7 cellular contexts compared by ENCODE assay signal in genomic region chr12:50543188-50543587, GRCh38. TPM values are rescaled to one million over a fixed set of nuclear protein-coding genes. Genes with fewer than 3 reads are reported as not detected.
DNase-seq lines count a peak whose midpoint lies in the region; ATAC-seq and TF ChIP-seq lines count a peak whose summit lies in the region.
"Not testable (repeated sequence)": the region's sequence is repeated elsewhere in the genome, so short reads cannot be mapped to it uniquely, and the experiment has no call there.

No MANE protein-coding gene starts in this region.

- H3K4me1 ChIP-seq in RWPE2 (ENCODE audit: insufficient read depth, poor library complexity, severe bottlenecking) (peaks cover 48% of the 10 kb centered on the region), smooth muscle cell (ENCODE audit: low read depth) (peaks cover 18% of the 10 kb centered on the region)
- H3K4me1 ChIP-seq in lower lobe of right lung, result not testable (repeated sequence)

- not testable (repeated sequence) for H2AFZ ChIP-seq in smooth muscle cell (ENCODE audit: low read depth)

- ATAC-seq in RWPE2 (ENCODE audit: low read depth); lower lobe of right lung: not testable (repeated sequence)

- not testable (repeated sequence) for H3K27me3 ChIP-seq in RWPE2 (ENCODE audit: insufficient read depth, poor library complexity, severe bottlenecking); lower lobe of right lung (ENCODE audit: low read depth); smooth muscle cell (ENCODE audit: low read depth)

- 0 out of 2 replicates have a peak, but pooled peaks cover 10% of the 10 kb centered on the region for H3K36me3 ChIP-seq in RWPE2 (ENCODE audit: low read depth)
- H3K36me3 ChIP-seq in lower lobe of right lung; smooth muscle cell (ENCODE audit: low read depth): not testable (repeated sequence)

- H3K9ac ChIP-seq in smooth muscle cell (ENCODE audit: low read depth), result peak overlapping the region; percentile 62

- not testable (repeated sequence) for H3K9me3 ChIP-seq in RWPE2 (ENCODE audit: severe bottlenecking); lower lobe of right lung; smooth muscle cell (replicated peaks; ENCODE audit: low read depth)

- POLR2A ChIA-PET in activated CD4-positive, alpha-beta T cell treated with anti-CD3 and anti-CD28 coated beads, Interleukin-2, amount 10 ng/mL, durations not matched to agents 7 days and 5 days (lab: Charles Lee), result not testable (repeated sequence)

- not testable (repeated sequence) for H3F3A ChIP-seq in smooth muscle cell (ENCODE audit: low read depth)

- not testable (repeated sequence) for H3K9me3 Mint-ChIP-seq in HFFc6; activated CD4-positive, alpha-beta T cell treated with anti-CD3 and anti-CD28 coated beads, Interleukin-2, amount 10 ng/mL, durations not matched to agents 7 days and 5 days; activated naive CD4-positive, alpha-beta T cell treated with anti-CD3 and anti-CD28 coated beads, Interleukin-2, amount 50 U/mL, for 24 hours; chondrocyte (ENCODE audit: low read depth)

- peaks cover 16% of the 10 kb centered on the region for H4K20me1 ChIP-seq in smooth muscle cell (ENCODE audit: low read depth)

- WGBS in smooth muscle cell (ENCODE audit: low lambda C conversion rate), result 95% methylated on average over 11 of the region's 11 CpGs

- not testable (repeated sequence) for H3K4me3 Mint-ChIP-seq in HFFc6; activated CD4-positive, alpha-beta T cell treated with anti-CD3 and anti-CD28 coated beads, Interleukin-2, amount 10 ng/mL, durations not matched to agents 7 days and 5 days; chondrocyte (ENCODE audit: unreplicated experiment)
- H3K4me3 Mint-ChIP-seq in activated naive CD4-positive, alpha-beta T cell treated with anti-CD3 and anti-CD28 coated beads, Interleukin-2, amount 50 U/mL, for 24 hours, result peak overlapping the region; percentile 68

- not testable (repeated sequence) for DNase-seq in HFFc6; RWPE2 (ENCODE audit: low spot score); activated CD4-positive, alpha-beta T cell treated with anti-CD3 and anti-CD28 coated beads, Interleukin-2, amount 10 ng/mL, durations not matched to agents 7 days and 5 days; chondrocyte (ENCODE audit: low spot score); smooth muscle cell (lab: John Stamatoyannopoulos, UW; ENCODE audit: unreplicated experiment)
- peak; percentile 55 for DNase-seq in lower lobe of right lung

- peaks cover 37% of the 10 kb centered on the region for H3K4me1 Mint-ChIP-seq in HFFc6 (ENCODE audit: low read depth)
- H3K4me1 Mint-ChIP-seq in activated CD4-positive, alpha-beta T cell treated with anti-CD3 and anti-CD28 coated beads, Interleukin-2, amount 10 ng/mL, durations not matched to agents 7 days and 5 days, result peaks cover 14% of the 10 kb centered on the region
- peaks cover 48% of the 10 kb centered on the region for H3K4me1 Mint-ChIP-seq in activated naive CD4-positive, alpha-beta T cell treated with anti-CD3 and anti-CD28 coated beads, Interleukin-2, amount 50 U/mL, for 24 hours
- peaks cover 34% of the 10 kb centered on the region for H3K4me1 Mint-ChIP-seq in chondrocyte (ENCODE audit: low read depth)

- intact Hi-C loops in lower lobe of right lung (cut with DNase I), result not testable (repeated sequence)

- CTCF ChIA-PET in activated CD4-positive, alpha-beta T cell treated with anti-CD3 and anti-CD28 coated beads, Interleukin-2, amount 10 ng/mL, durations not matched to agents 7 days and 5 days (lab: Charles Lee), result interaction anchor here (0.7 to 1.5 kb wide), 7 partner anchors 8 to 81 kb away, joined by 3 to 6 read pairs (median 3); partner anchors contain the start of gene DIP2B

- H3K36me3 Mint-ChIP-seq in HFFc6 (ENCODE audit: low read depth); activated CD4-positive, alpha-beta T cell treated with anti-CD3 and anti-CD28 coated beads, Interleukin-2, amount 10 ng/mL, durations not matched to agents 7 days and 5 days (ENCODE audit: low read depth); activated naive CD4-positive, alpha-beta T cell treated with anti-CD3 and anti-CD28 coated beads, Interleukin-2, amount 50 U/mL, for 24 hours; chondrocyte (ENCODE audit: low read depth): not testable (repeated sequence)

- H3K4me3 ChIP-seq in RWPE2 (ENCODE audit: severe bottlenecking); lower lobe of right lung; smooth muscle cell: not testable (repeated sequence)

- H3K27me3 Mint-ChIP-seq in HFFc6 (ENCODE audit: insufficient read depth); activated CD4-positive, alpha-beta T cell treated with anti-CD3 and anti-CD28 coated beads, Interleukin-2, amount 10 ng/mL, durations not matched to agents 7 days and 5 days; activated naive CD4-positive, alpha-beta T cell treated with anti-CD3 and anti-CD28 coated beads, Interleukin-2, amount 50 U/mL, for 24 hours; chondrocyte (ENCODE audit: low read depth): not testable (repeated sequence)

- not testable (repeated sequence) for H3K4me2 ChIP-seq in smooth muscle cell

- peaks cover 91% of the 10 kb centered on the region for H3K79me2 ChIP-seq in smooth muscle cell (ENCODE audit: low read depth)

- not testable (repeated sequence) for TF ChIP-seq CTCF in HFFc6 (IDR thresholded peaks at IDR 0.05); RWPE2 (IDR thresholded peaks at IDR 0.05; ENCODE audit: poor library complexity, severe bottlenecking); chondrocyte (IDR thresholded peaks at IDR 0.05); lower lobe of right lung (IDR thresholded peaks at IDR 0.05); smooth muscle cell (IDR thresholded peaks at IDR 0.05; ENCODE audit: borderline replicate concordance, insufficient read depth, poor library complexity, severe bottlenecking)

- H3K27ac Mint-ChIP-seq in HFFc6 (peak overlapping the region; percentile 77), chondrocyte (ENCODE audit: unreplicated experiment) (peak overlapping the region; percentile 84)
- H3K27ac Mint-ChIP-seq in activated CD4-positive, alpha-beta T cell treated with anti-CD3 and anti-CD28 coated beads, Interleukin-2, amount 10 ng/mL, durations not matched to agents 7 days and 5 days, result peak overlapping the region; percentile 60
- peak overlapping the region; percentile 97 for H3K27ac Mint-ChIP-seq in activated naive CD4-positive, alpha-beta T cell treated with anti-CD3 and anti-CD28 coated beads, Interleukin-2, amount 50 U/mL, for 24 hours

- H3K27ac ChIP-seq in RWPE2 (ENCODE audit: poor library complexity, severe bottlenecking) (peak overlapping the region; percentile 84), smooth muscle cell (ENCODE audit: low read depth) (peak overlapping the region; percentile 97)
- H3K27ac ChIP-seq in lower lobe of right lung, result not testable (repeated sequence)

RNA-seq across cellular contexts. Expression of gene DIP2B, which starts 38.4 kb away (rescaled TPM):
- total RNA-seq in HFFc6 (2021; fragmentation: NEBNext Ultra II Directional; extraction: Animal tissue kit (Norgen Biotek cat#: 25700)), result 10 to 100 TPM; 17.4 to 24.7 (median 20.6) TPM
- total RNA-seq in activated CD4-positive, alpha-beta T cell treated with anti-CD3 and anti-CD28 coated beads, Interleukin-2, amount 10 ng/mL, durations not matched to agents 7 days and 5 days, result 10 to 100 TPM; 28.9 to 30.4 TPM
- 25.4 to 36.3 TPM (median 25.8 TPM) in 3 replicates for total RNA-seq in chondrocyte
- total RNA-seq in lower lobe of right lung, result 32.8 TPM
- 35.2 and 36.6 TPM in 2 replicates for total RNA-seq in smooth muscle cell
- polyA plus RNA-seq in smooth muscle cell, result 5.8 and 14.4 TPM in 2 replicates
